In genomic region chr13:63024458-63024857, GRCh38 we compare ENCODE assay signal across 20 cellular contexts.
"Had no signal": no experiment of that assay in that cellular context is flagged by ENCODE, and none has a peak within 500 bp of the region (broad histone marks: within the 10 kb centered on the region; RNA-seq: fewer than 3 reads in every experiment).

No MANE protein-coding gene starts in this region.

- H3K27me3 ChIP-seq: adrenal gland, body of pancreas, dorsolateral prefrontal cortex, right atrium auricular region had no signal

- H3K27ac Mint-ChIP-seq: activated naive CD4-positive, alpha-beta T cell treated with anti-CD3 and anti-CD28 coated beads, Interleukin-2, amount 50 U/mL, for 24 hours; activated T-cell treated with anti-CD3 and anti-CD28 coated beads, Interleukin-2, amount 50 U/mL, for 72 hours; stimulated activated naive CD8-positive, alpha-beta T cell treated with anti-CD3 and anti-CD28 coated beads, Interleukin-15, amount 100 ng/mL, for 72 hours; T-helper 2 cell treated with Interferon-gamma antibody and Interleukin-4, amounts not matched to agents 5 μg/mL and 100 μg/mL, for 36 hours; type B pancreatic cell had no signal

- H3K36me3 ChIP-seq: adrenal gland, prostate gland, right atrium auricular region had no signal

- DNase-seq: activated CD4-positive, alpha-beta T cell treated with anti-CD3 and anti-CD28 coated beads, Interleukin-2, amount 50 U/mL, for 4 hours; activated gamma-delta T cell; activated T-cell treated with anti-CD3 and anti-CD28 coated beads, Interleukin-2, amount 50 U/mL, for 72 hours; adrenal gland; body of pancreas; caudate nucleus; dorsolateral prefrontal cortex; hippocampal formation; islet precursor cell; left colon; midbrain; stimulated activated CD4-positive, alpha-beta T cell treated with anti-CD3 and anti-CD28 coated beads, Interleukin-15, amount 100 ng/mL, for 24 hours; stimulated activated CD4-positive, alpha-beta T cell treated with anti-CD3 and anti-CD28 coated beads, Interleukin-2, amount 100 ng/mL, for 48 hours; stimulated activated naive CD8-positive, alpha-beta T cell treated with anti-CD3 and anti-CD28 coated beads, Interleukin-15, amount 100 ng/mL, for 72 hours had no signal

- H3K4me3 ChIP-seq: adrenal gland, body of pancreas, dorsolateral prefrontal cortex, lung, prostate gland, right atrium auricular region had no signal

- H3K9me3 ChIP-seq: body of pancreas, prostate gland, right atrium auricular region had no signal

- H3K4me3 Mint-ChIP-seq: activated naive CD4-positive, alpha-beta T cell treated with anti-CD3 and anti-CD28 coated beads, Interleukin-2, amount 50 U/mL, for 24 hours; activated T-cell treated with anti-CD3 and anti-CD28 coated beads, Interleukin-2, amount 50 U/mL, for 72 hours; stimulated activated naive CD8-positive, alpha-beta T cell treated with anti-CD3 and anti-CD28 coated beads, Interleukin-15, amount 100 ng/mL, for 72 hours; T-helper 2 cell treated with Interferon-gamma antibody and Interleukin-4, amounts not matched to agents 5 μg/mL and 100 μg/mL, for 36 hours; type B pancreatic cell had no signal

- H3K27ac ChIP-seq: adrenal gland, body of pancreas, dorsolateral prefrontal cortex, prostate gland, right atrium auricular region had no signal

- H3K4me1 ChIP-seq: adrenal gland, body of pancreas, prostate gland, right atrium auricular region had no signal

- H3K27me3 Mint-ChIP-seq: activated naive CD4-positive, alpha-beta T cell treated with anti-CD3 and anti-CD28 coated beads, Interleukin-2, amount 50 U/mL, for 24 hours; stimulated activated naive CD8-positive, alpha-beta T cell treated with anti-CD3 and anti-CD28 coated beads, Interleukin-15, amount 100 ng/mL, for 72 hours; type B pancreatic cell had no signal

- H3K4me1 Mint-ChIP-seq: activated naive CD4-positive, alpha-beta T cell treated with anti-CD3 and anti-CD28 coated beads, Interleukin-2, amount 50 U/mL, for 24 hours; stimulated activated naive CD8-positive, alpha-beta T cell treated with anti-CD3 and anti-CD28 coated beads, Interleukin-15, amount 100 ng/mL, for 72 hours had no signal

- H3K36me3 Mint-ChIP-seq: activated naive CD4-positive, alpha-beta T cell treated with anti-CD3 and anti-CD28 coated beads, Interleukin-2, amount 50 U/mL, for 24 hours; type B pancreatic cell had no signal
